In the genomic region with DNA sequence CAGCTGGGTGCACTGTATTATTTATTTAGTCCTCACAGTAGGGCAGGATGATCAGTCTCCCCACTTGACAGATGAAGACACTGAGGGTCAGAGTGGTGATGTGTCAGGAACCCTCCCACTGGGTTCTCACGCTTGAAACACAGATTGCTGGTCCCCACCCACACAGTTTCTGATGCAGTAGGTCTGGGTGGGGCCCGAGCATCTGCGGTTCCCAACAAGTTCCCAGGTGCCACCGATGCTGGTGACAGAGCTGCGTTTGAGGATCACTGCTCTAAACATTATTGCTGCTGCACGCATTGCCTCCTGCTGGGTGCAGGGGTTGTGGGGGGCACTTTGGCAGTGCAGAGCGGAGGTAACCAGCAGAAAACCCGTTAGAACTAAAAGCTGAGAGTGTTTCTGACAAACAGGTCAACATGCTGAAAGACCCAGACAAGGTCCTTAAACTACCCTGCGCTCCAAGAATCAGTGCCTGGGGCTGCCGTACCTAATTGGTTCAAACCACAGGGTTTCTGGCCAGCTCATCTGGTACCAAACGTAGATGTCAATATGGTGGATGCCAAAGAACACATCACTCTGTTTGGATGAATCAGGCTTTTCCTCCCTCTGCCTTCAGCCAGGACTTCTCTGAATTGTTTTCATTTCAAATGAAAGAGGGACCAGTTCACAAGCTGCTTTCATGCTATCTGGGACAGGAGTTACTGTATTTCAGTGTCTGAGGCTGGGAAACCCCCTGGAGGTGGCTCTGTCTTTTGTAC, we compare ENCODE assay signal across 8 cellular contexts.
DNase-seq lines count a peak whose midpoint lies in the region; ATAC-seq and TF ChIP-seq lines count a peak whose summit lies in the region.

No MANE protein-coding gene starts in this region.

- H3K27ac ChIP-seq in testis = peak overlapping the region in 1 of 2 donors; percentile 53

- ATAC-seq in HG03066 (IDR thresholded peaks at IDR 0.05; ENCODE audit: low read depth, unreplicated experiment) (peak; percentile 58), HG02970 (IDR thresholded peaks at IDR 0.05; ENCODE audit: low FRiP score, unreplicated experiment) (no peak)

- no peaks in the 10 kb centered on the region for H3K9me3 ChIP-seq in testis

- 71 to 75% methylated on average over 10 to 11 of the region's 11 CpGs for whole genome bisulfite sequencing in testis, 2 donors

- H3K36me3 ChIP-seq in testis (ENCODE audit: low read depth, missing control alignments) = no peaks in the 10 kb centered on the region

- TF ChIP-seq CTCF in fibroblast of mammary gland (conservative IDR thresholded peaks at IDR 0.05; ENCODE audit: control insufficient read depth, insufficient read depth, low read depth, low read length) (peak; percentile 7), testis (IDR thresholded peaks at IDR 0.05) (no peak)

- DNase-seq in Daoy (ENCODE audit: low read depth) (peak; percentile 95), fibroblast of mammary gland (ENCODE audit: low read depth) (peak; percentile 98), ACHN (no peak), testis (no peak)
- DNase-seq in activated CD8-positive, alpha-beta memory T cell treated with anti-CD3 and anti-CD28 coated beads for 48 hours (ENCODE audit: low read depth in 2 of 3, low spot score in 2 of 3) = peak; percentile 16 to 28 (median 18)
- DNase-seq in stimulated activated CD4-positive, alpha-beta T cell treated with anti-CD3 and anti-CD28 coated beads, TNF-alpha, amount 100 ng/mL, for 48 hours (ENCODE audit: low read depth in 3 of 3) = peak; percentile 38 to 44 (median 39)

- H3K4me3 ChIP-seq in fibroblast of mammary gland (ENCODE audit: control insufficient read depth, low read depth, low read length) (no peak overlapping the region), testis (no peak overlapping the region)

- peaks cover 35% of the 10 kb centered on the region for H3K4me1 ChIP-seq in testis

- no peaks in the 10 kb centered on the region for H3K27me3 ChIP-seq in testis

- in situ Hi-C loops in ACHN (cut with HindIII; ENCODE audit: low pct_ligation_motif_present, low pct_unique_long_range_greater_than_20kb, low sequenced_read_pairs) = no loop called here

- intact Hi-C loops in testis (cut with DNase I; ENCODE audit: low total_unique reads) = no loop called here

- TF ChIP-seq POLR2A in testis (IDR thresholded peaks at IDR 0.05) = no peak

Comparison
In these comparisons a context has a peak if more than half of its experiments do, and no peak if none do; other contexts are left out.
1. DNase-seq: peak in Daoy (single experiment), activated CD8-positive, alpha-beta memory T cell treated with anti-CD3 and anti-CD28 coated beads for 48 hours (3 of 3), fibroblast of mammary gland (single experiment) and stimulated activated CD4-positive, alpha-beta T cell treated with anti-CD3 and anti-CD28 coated beads, TNF-alpha, amount 100 ng/mL, for 48 hours (3 of 3); none in ACHN (single experiment) and testis (single experiment).